In the genomic region with DNA sequence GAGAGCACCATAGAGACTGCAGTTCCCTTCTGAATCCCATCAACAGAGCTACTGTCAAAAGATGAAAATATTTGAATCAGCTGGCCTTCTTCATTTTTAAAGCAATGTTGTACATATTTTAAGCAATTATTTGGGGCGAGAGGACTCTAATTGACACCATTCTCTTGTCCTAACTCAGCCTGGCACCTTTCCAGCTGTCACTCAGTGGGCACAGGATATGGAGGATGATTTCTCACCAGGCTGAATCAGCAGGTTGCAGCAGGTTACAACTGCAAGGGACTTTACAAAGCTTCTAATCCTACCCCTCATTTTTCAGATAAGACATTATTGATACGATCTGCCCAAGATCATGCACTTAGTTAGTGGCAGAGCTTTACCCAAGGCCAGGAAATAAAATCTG, we compare ENCODE assay signal across 30 cellular contexts. TPM values are rescaled to one million over a fixed set of nuclear protein-coding genes. Genes with fewer than 3 reads are reported as not detected.
"Had no signal": no experiment of that assay in that cellular context is flagged by ENCODE, and none has a peak within 500 bp of the region (broad histone marks: within the 10 kb centered on the region; RNA-seq: fewer than 3 reads in every experiment).

No MANE protein-coding gene starts in this region.

- H3K36me3 Mint-ChIP-seq: memory B cell; naive B cell; natural killer cell treated with Interleukin-12 subunit alpha and Interleukin-12 subunit beta and Interleukin-15 and Interleukin-18, amount 100 ng/mL, for 72 hours; neural progenitor cell; type B pancreatic cell had no signal

- H3K4me2 ChIP-seq: hepatocyte, neural progenitor cell, smooth muscle cell had no signal

- ATAC-seq: esophagus mucosa; gastrocnemius medialis; left lobe of liver; mucosa of descending colon; natural killer cell treated with Interleukin-12 subunit alpha and Interleukin-12 subunit beta and Interleukin-15 and Interleukin-18, amount 100 ng/mL, for 72 hours; sciatic nerve had no signal

- H3K9ac ChIP-seq: neural progenitor cell, parathyroid adenoma had no signal

- DNase-seq: dorsolateral prefrontal cortex; effector CD4-positive, alpha-beta T cell; foreskin fibroblast; gastrocnemius medialis; heart left ventricle; kidney; mucosa of descending colon; naive B cell; stimulated activated CD4-positive, alpha-beta T cell treated with anti-CD3 and anti-CD28 coated beads, Interleukin-12 subunit alpha, Interleukin-12 subunit beta, amount 100 ng/mL, for 4 hours; stimulated activated CD4-positive, alpha-beta T cell treated with anti-CD3 and anti-CD28 coated beads, Interleukin-1b, Interleukin-23, amount 100 ng/mL, for 48 hours; stimulated activated CD4-positive, alpha-beta T cell treated with anti-CD3 and anti-CD28 coated beads, Interleukin-4, amount 100 ng/mL, for 1 hour; stimulated activated CD8-positive, alpha-beta memory T cell treated with anti-CD3 and anti-CD28 coated beads, Interleukin-4, amount 100 ng/mL, for 48 hours; stimulated activated naive CD4-positive, alpha-beta T cell treated with Interleukin-2 at 50 U/mL for 16 hours; stomach; tibial artery had no signal

- H2AFZ ChIP-seq: hepatocyte, neural progenitor cell, parathyroid adenoma had no signal

- H3K4me3 ChIP-seq: dorsolateral prefrontal cortex, gastrocnemius medialis, heart left ventricle, hepatocyte, lung, mucosa of descending colon, neural progenitor cell, right atrium auricular region, smooth muscle cell, stomach, tibial artery had no signal

- H3K4me3 Mint-ChIP-seq: memory B cell; mesothelial cell of epicardium; naive B cell; natural killer cell treated with Interleukin-12 subunit alpha and Interleukin-12 subunit beta and Interleukin-15 and Interleukin-18, amount 100 ng/mL, for 72 hours; neural progenitor cell; type B pancreatic cell had no signal

- H3K79me2 ChIP-seq: hepatocyte, parathyroid adenoma had no signal

- H3K4me1 Mint-ChIP-seq: memory B cell, naive B cell had no signal

- H3K27ac ChIP-seq: dorsolateral prefrontal cortex, gastrocnemius medialis, heart left ventricle, hepatocyte, neural progenitor cell, parathyroid adenoma, right atrium auricular region, stomach, tibial artery had no signal

- H3K4me1 ChIP-seq: gastrocnemius medialis, parathyroid adenoma, right atrium auricular region, stomach, tibial artery had no signal

- H3K27ac Mint-ChIP-seq: memory B cell; mesothelial cell of epicardium; naive B cell; natural killer cell treated with Interleukin-12 subunit alpha and Interleukin-12 subunit beta and Interleukin-15 and Interleukin-18, amount 100 ng/mL, for 72 hours; neural progenitor cell; progenitor cell of endocrine pancreas; type B pancreatic cell had no signal

- H3K9me3 Mint-ChIP-seq: memory B cell; mesothelial cell of epicardium; natural killer cell treated with Interleukin-12 subunit alpha and Interleukin-12 subunit beta and Interleukin-15 and Interleukin-18, amount 100 ng/mL, for 72 hours; neural progenitor cell; type B pancreatic cell had no signal

- H3K36me3 ChIP-seq: gastrocnemius medialis, heart left ventricle, neural progenitor cell, right atrium auricular region, stomach, tibial artery had no signal

- H3K27me3 ChIP-seq: right atrium auricular region had no signal

- H3K9me3 ChIP-seq: gastrocnemius medialis, heart left ventricle, mucosa of descending colon, right atrium auricular region, stomach, tibial artery had no signal

RNA-seq across cellular contexts. Expression of a gene that starts 11.9 kb away (rescaled TPM):
- total RNA-seq: esophagus mucosa; gastrocnemius medialis; left lobe of liver; natural killer cell treated with Interleukin-12 subunit alpha and Interleukin-12 subunit beta and Interleukin-15 and Interleukin-18, amount 100 ng/mL, for 72 hours; progenitor cell of endocrine pancreas; smooth muscle cell; temporal lobe had no signal
